In genomic region chr1:27097484-27097917, GRCh38 we compare ENCODE assay signal across 8 cellular contexts. TPM values are rescaled to one million over a fixed set of nuclear protein-coding genes. Genes with fewer than 3 reads are reported as not detected.
DNase-seq lines count a peak whose midpoint lies in the region; ATAC-seq, FAIRE-seq and TF ChIP-seq lines count a peak whose summit lies in the region.

No MANE protein-coding gene starts in this region.

- H3K27me3 ChIP-seq in SJSA1 (replicated peaks), result no peaks in the 10 kb centered on the region

- TF ChIP-seq CTCF in LNCAP (IDR thresholded peaks at IDR 0.05), result peak; percentile 97

- DNase-seq in ELF-1 (ENCODE audit: low read depth, low spot score), result peak; percentile 90
- peak; percentile 66 to 74 for DNase-seq in SJSA1 (ENCODE audit: low read depth in 1 of 2, low spot score in 2 of 2)
- peak; percentile 55 for DNase-seq in activated gamma-delta T cell treated with anti-CD3 and anti-CD28 coated beads, Interleukin-2, amount 50 U/mL, for 16 hours (ENCODE audit: low read depth)
- DNase-seq in globus pallidus (ENCODE audit: low spot score), result peak; percentile 43
- DNase-seq in pons (ENCODE audit: low spot score), result peak; percentile 66
- DNase-seq in urothelium cell line (ENCODE audit: low spot score), result peak; percentile 84

- peaks cover 15% of the 10 kb centered on the region for H3K4me1 ChIP-seq in SJSA1 (replicated peaks)

- no peak overlapping the region for H3K27ac ChIP-seq in SJSA1

- ATAC-seq in HG02870 (IDR thresholded peaks at IDR 0.05; ENCODE audit: unreplicated experiment), result no peak

- H3K4me3 ChIP-seq in SJSA1, result no peak overlapping the region

- no peaks in the 10 kb centered on the region for H3K9me3 ChIP-seq in SJSA1 (replicated peaks)

- FAIRE-seq in urothelium cell line (lab: Jason Lieb, UNC), result peak; percentile 42

- H3K36me3 ChIP-seq in SJSA1, result peaks cover 5% of the 10 kb centered on the region; the same call in 1 of the 2 replicates

RNA-seq across cellular contexts. Expression of gene SLC9A1, which starts 57.4 kb away (rescaled TPM):
- total RNA-seq in SJSA1 (2014; rRNA removed; shearing (Covaris generic)), result 4.1 and 4.7 TPM in 2 replicates
